ENCODE assay signal across 8 cellular contexts in the genomic region with DNA sequence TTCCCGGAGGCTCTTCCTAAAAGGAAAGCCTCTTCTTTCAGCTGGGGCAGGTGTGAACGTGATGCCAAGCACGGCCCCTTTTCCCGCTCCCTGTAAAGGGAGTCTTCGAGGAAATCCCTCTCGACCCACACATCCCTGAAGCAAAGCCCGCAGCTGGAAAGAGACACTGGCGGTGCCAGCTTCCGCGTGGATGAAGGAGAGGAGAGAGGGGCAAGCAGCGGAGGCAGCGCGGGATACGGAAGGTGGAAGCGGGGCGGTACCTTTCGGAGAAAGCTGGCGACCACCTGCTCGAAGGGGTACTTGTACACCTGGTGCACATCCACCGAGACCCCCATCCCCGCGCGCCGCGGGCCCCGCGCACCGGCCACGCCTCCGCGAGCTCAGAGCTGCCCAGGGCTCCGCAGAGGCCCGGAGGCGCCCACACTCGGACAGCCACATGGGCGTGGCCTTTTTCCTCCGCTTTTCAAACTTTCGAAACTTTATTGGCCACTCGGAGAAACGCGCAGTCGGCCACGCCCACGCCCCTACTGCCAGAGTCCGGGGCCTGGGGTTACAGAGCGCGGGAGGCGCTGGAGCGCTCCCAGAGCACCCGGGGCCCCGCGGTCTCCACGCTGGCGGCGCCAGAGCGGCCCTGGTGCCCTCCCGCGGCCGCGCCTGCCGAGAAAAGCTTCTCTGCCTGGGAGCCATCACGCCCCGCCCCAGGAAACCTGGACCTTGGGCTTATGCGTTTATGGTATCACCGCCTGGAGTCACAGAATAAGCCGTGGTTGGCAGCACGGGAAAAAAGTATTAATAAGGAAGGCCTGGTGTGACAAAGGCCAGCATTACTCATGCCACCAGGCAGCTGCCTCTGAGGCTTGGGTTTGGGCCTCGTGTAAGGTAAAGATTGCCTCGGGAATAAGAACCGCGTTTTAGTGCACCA. TPM values are rescaled to one million over a fixed set of nuclear protein-coding genes. Genes with fewer than 3 reads are reported as not detected.
DNase-seq lines count a peak whose midpoint lies in the region; ATAC-seq and TF ChIP-seq lines count a peak whose summit lies in the region.

Gene PRELID2, minus strand, starts transcription at position 426 of the 922 bp plus-strand sequence. Its CDS starts 91 bp downstream, at position 335.

- no peaks in the 10 kb centered on the region for H3K9me3 ChIP-seq in WERI-Rb-1 (ENCODE audit: severe bottlenecking)

- DNase-seq in NCI-H1417 (lab: John Stamatoyannopoulos, UW) (peak; percentile 11 to 71 (median 57)), NCI-H1417 treated with DMSO at 0.1 percent for 48 hours (lab: John Stamatoyannopoulos, UW) (no peak), NCI-H2029 (lab: John Stamatoyannopoulos, UW) (peak; percentile 62), WERI-Rb-1 (peak; percentile 94), chondrocyte (ENCODE audit: low spot score) (peak; percentile 95), kidney epithelial cell (ENCODE audit: low read depth) (peak; percentile 45)
- peak; percentile 12 to 54 for DNase-seq in stimulated activated CD4-positive, alpha-beta T cell treated with anti-CD3 and anti-CD28 coated beads, Interleukin-12 subunit alpha, Interleukin-12 subunit beta, amount 100 ng/mL, for 24 hours (ENCODE audit: low read depth in 2 of 2)

- H3K4me3 ChIP-seq in WERI-Rb-1 (ENCODE audit: low read depth, low read length) = peak within 1 kb of the TSS; percentile 66
- H3K4me3 ChIP-seq in kidney epithelial cell (ENCODE audit: low read depth, low read length) = peak within 1 kb of the TSS; percentile 60

- H3K27ac ChIP-seq in WERI-Rb-1 = peak within 1 kb of the TSS; percentile 81

- no peaks in the 10 kb centered on the region for H3K9me3 Mint-ChIP-seq in chondrocyte (ENCODE audit: low read depth)

- no peaks in the 10 kb centered on the region for H3K27me3 Mint-ChIP-seq in chondrocyte (ENCODE audit: low read depth)

- no peaks in the 10 kb centered on the region for H3K36me3 Mint-ChIP-seq in chondrocyte (ENCODE audit: low read depth)

- H3K4me1 Mint-ChIP-seq in chondrocyte (ENCODE audit: low read depth) = peaks cover 27% of the 10 kb centered on the region

- no peaks in the 10 kb centered on the region for H3K36me3 ChIP-seq in WERI-Rb-1
- H3K36me3 ChIP-seq in kidney epithelial cell (ENCODE audit: control insufficient read depth, insufficient read depth, low read length) = no peaks in the 10 kb centered on the region

- H3K27ac Mint-ChIP-seq in chondrocyte (ENCODE audit: unreplicated experiment) = no peak within 1 kb of the TSS

- 0 out of 2 replicates have a peak, but pooled peaks have one; percentile 26 for TF ChIP-seq CTCF in WERI-Rb-1 (IDR thresholded peaks at IDR 0.05; ENCODE audit: low read depth, low read length)
- peak; percentile 49 for TF ChIP-seq CTCF in chondrocyte (IDR thresholded peaks at IDR 0.05)
- TF ChIP-seq CTCF in kidney epithelial cell (IDR thresholded peaks at IDR 0.05; ENCODE audit: insufficient read depth, low read length, poor library complexity, severe bottlenecking) = no peak

- peak; percentile 84 for ATAC-seq in HG02852 (IDR thresholded peaks at IDR 0.05; ENCODE audit: unreplicated experiment)

- H3K27me3 ChIP-seq in WERI-Rb-1 (ENCODE audit: insufficient read depth, low read depth, severe bottlenecking) (no peaks in the 10 kb centered on the region), kidney epithelial cell (ENCODE audit: control insufficient read depth, insufficient read depth, low read length) (no peaks in the 10 kb centered on the region)

- peak within 1 kb of the TSS; percentile 73 for H3K4me3 Mint-ChIP-seq in chondrocyte (ENCODE audit: unreplicated experiment)

RNA-seq across cellular contexts. Expression of gene PRELID2, which starts in this region (rescaled TPM):
- 2.5 to 6.6 TPM (median 6.2 TPM) in 3 replicates for total RNA-seq in chondrocyte
- total RNA-seq in kidney epithelial cell = 9.4 and 9.7 TPM in 2 replicates
